Comparison of ENCODE assay signal across 14 cellular contexts in genomic region chr3:135138776-135139175, GRCh38.
DNase-seq lines count a peak whose midpoint lies in the region; ATAC-seq and TF ChIP-seq lines count a peak whose summit lies in the region.
"Had no signal": no experiment of that assay in that cellular context is flagged by ENCODE, and none has a peak within 500 bp of the region (broad histone marks: within the 10 kb centered on the region; RNA-seq: fewer than 3 reads in every experiment).

No MANE protein-coding gene starts in this region.

- no peaks in the 10 kb centered on the region for H3K4me1 ChIP-seq in A673 (ENCODE audit: insufficient read depth, low read length, poor library complexity, severe bottlenecking)
- H3K4me1 ChIP-seq: Caco-2 had no signal

- no peaks in the 10 kb centered on the region for H3K36me3 ChIP-seq in A673 (ENCODE audit: insufficient read depth, low read length, poor library complexity, severe bottlenecking)

- no TSS peak for BruUV-seq in A673 (replicated peaks; lab: Mats Ljungman, UMichigan)

- DNase-seq in DMS 273 treated with DMSO at 0.1 percent for 48 hours (lab: John Stamatoyannopoulos, UW): peak; percentile 37
- DNase-seq in NCI-H526 (lab: John Stamatoyannopoulos, UW): peak; percentile 54 to 58
- DNase-seq in cerebellar cortex (ENCODE audit: low spot score): peak; percentile 92
- no peak for DNase-seq in A673 (ENCODE audit: low spot score)
- DNase-seq: AML-193; Caco-2; CD4-positive, alpha-beta T cell; DMS79 treated with DMSO at 0.1 percent for 48 hours; HCEC 1CT had no signal

- intact Hi-C loops in A673 (cut with micrococcal nuclease; ENCODE audit: unreplicated experiment): no loop called here

- no peak overlapping the region for H3K4me3 ChIP-seq in A673 (ENCODE audit: low read depth, low read length, poor library complexity, severe bottlenecking)
- H3K4me3 ChIP-seq: GM12878, GM23338 had no signal

- ATAC-seq in GM18907 (IDR thresholded peaks at IDR 0.05; ENCODE audit: unreplicated experiment): no peak
- no peak for ATAC-seq in GM21529 (IDR thresholded peaks at IDR 0.05; ENCODE audit: unreplicated experiment)
- ATAC-seq: GM12878, GM23338 had no signal

- CTCF ChIA-PET in A673 (lab: Charles Lee): no interaction called here

- no peaks in the 10 kb centered on the region for H3K9me3 ChIP-seq in A673 (ENCODE audit: low read depth, low read length, poor library complexity, severe bottlenecking)
- H3K9me3 ChIP-seq: Caco-2 had no signal

- no peaks in the 10 kb centered on the region for H3K27me3 ChIP-seq in A673 (replicated peaks; ENCODE audit: insufficient read depth, low read depth, low read length, poor library complexity)

- H3K27ac ChIP-seq in A673 (ENCODE audit: low read depth, low read length, poor library complexity, severe bottlenecking): no peak overlapping the region
- H3K27ac ChIP-seq: C4-2B had no signal

- POLR2A ChIA-PET in A673 (lab: Charles Lee; ENCODE audit: low non-redundant PET): no interaction called here

- no peak for TF ChIP-seq CTCF in A673 (conservative IDR thresholded peaks at IDR 0.05; ENCODE audit: low read depth, low read length)
